In the genomic region with DNA sequence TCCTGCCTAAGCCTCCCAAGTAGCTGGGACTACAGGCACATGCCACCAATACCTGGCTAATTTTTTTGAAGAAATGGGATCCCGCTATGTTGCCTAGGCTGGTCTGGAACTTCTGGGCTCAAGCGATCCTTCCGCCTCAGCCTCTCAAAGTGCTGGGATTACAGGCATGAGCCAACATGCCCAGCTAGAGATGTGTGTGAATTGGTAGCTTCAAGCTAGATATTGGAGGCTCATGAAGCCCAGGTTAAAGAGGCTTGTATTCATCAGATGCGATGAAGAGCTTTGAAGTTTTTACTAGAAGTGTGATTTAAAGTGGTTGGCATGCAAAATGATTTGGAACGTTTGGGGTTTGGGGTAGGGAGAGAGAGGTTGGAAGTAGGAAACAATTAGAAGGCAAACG, we compare ENCODE assay signal across 10 cellular contexts. TPM values are rescaled to one million over a fixed set of nuclear protein-coding genes. Genes with fewer than 3 reads are reported as not detected.
A peak's percentile ranks its signal among the peaks of the same experiment; 100 is the strongest.
DNase-seq lines count a peak whose midpoint lies in the region; ATAC-seq and TF ChIP-seq lines count a peak whose summit lies in the region.
"Had no signal": no experiment of that assay in that cellular context is flagged by ENCODE, and none has a peak within 500 bp of the region (broad histone marks: within the 10 kb centered on the region; RNA-seq: fewer than 3 reads in every experiment).

No MANE protein-coding gene starts in this region.

- H3K9ac ChIP-seq in PC-3 (ENCODE audit: low read length): peak overlapping the region; percentile 33

- peak overlapping the region; percentile 37 for H3K4me2 ChIP-seq in PC-3 (ENCODE audit: low read length)

- H3K27ac Mint-ChIP-seq in T-helper 1 cell treated with Interleukin-12 subunit alpha and Interleukin-12 subunit beta and Interleukin-4 antibody, amounts not matched to agents 30 μg/mL and 1 μg/mL, for 36 hours: peak overlapping the region; percentile 43
- peak overlapping the region; percentile 42 for H3K27ac Mint-ChIP-seq in central memory CD8-positive, alpha-beta T cell (ENCODE audit: low read depth)

- no peak for ATAC-seq in PC-3
- ATAC-seq in central memory CD8-positive, alpha-beta T cell (replicated peaks; ENCODE audit: extremely low read depth, poor library complexity, severe bottlenecking): no peak

- H3K36me3 ChIP-seq in PC-3 (ENCODE audit: low read depth, low read length) (0 out of 2 replicates have a peak, but pooled peaks cover under 1% of the 10 kb centered on the region), sigmoid colon (no peaks in the 10 kb centered on the region), A673 (ENCODE audit: insufficient read depth, low read length, poor library complexity, severe bottlenecking) (no peaks in the 10 kb centered on the region), Peyer's patch (no peaks in the 10 kb centered on the region)

- no peak overlapping the region for H3K4me3 Mint-ChIP-seq in T-helper 1 cell treated with Interleukin-12 subunit alpha and Interleukin-12 subunit beta and Interleukin-4 antibody, amounts not matched to agents 30 μg/mL and 1 μg/mL, for 36 hours
- no peak overlapping the region for H3K4me3 Mint-ChIP-seq in central memory CD8-positive, alpha-beta T cell

- H3K4me3 ChIP-seq in PC-3 (ENCODE audit: low read length): no peak overlapping the region
- H3K4me3 ChIP-seq in sigmoid colon: no peak overlapping the region
- H3K4me3 ChIP-seq in A673 (ENCODE audit: low read depth, low read length, poor library complexity, severe bottlenecking): no peak overlapping the region
- no peak overlapping the region for H3K4me3 ChIP-seq in Peyer's patch

- POLR2A ChIA-PET in PC-3 (lab: Charles Lee; ENCODE audit: unreplicated experiment) (no interaction called here), A673 (lab: Charles Lee; ENCODE audit: low non-redundant PET) (no interaction called here)

- no peaks in the 10 kb centered on the region for H3K9me3 Mint-ChIP-seq in T-helper 1 cell treated with Interleukin-12 subunit alpha and Interleukin-12 subunit beta and Interleukin-4 antibody, amounts not matched to agents 30 μg/mL and 1 μg/mL, for 36 hours
- H3K9me3 Mint-ChIP-seq in central memory CD8-positive, alpha-beta T cell: no peaks in the 10 kb centered on the region

- H4K20me1 ChIP-seq in PC-3 (ENCODE audit: low read length): no peaks in the 10 kb centered on the region

- H3K27ac ChIP-seq in PC-3 (ENCODE audit: low read length) (peak overlapping the region; percentile 88), sigmoid colon (peak overlapping the region; percentile 12 to 64 (median 51)), A673 (ENCODE audit: low read depth, low read length, poor library complexity, severe bottlenecking) (no peak overlapping the region), Peyer's patch (no peak overlapping the region)

- no peaks in the 10 kb centered on the region for H3K27me3 ChIP-seq in PC-3 (ENCODE audit: low read length)
- no peaks in the 10 kb centered on the region for H3K27me3 ChIP-seq in sigmoid colon
- no peaks in the 10 kb centered on the region for H3K27me3 ChIP-seq in A673 (replicated peaks; ENCODE audit: insufficient read depth, low read depth, low read length, poor library complexity)
- H3K27me3 ChIP-seq in Peyer's patch: no peaks in the 10 kb centered on the region

- TF ChIP-seq EP300 in sigmoid colon (IDR thresholded peaks at IDR 0.05): no peak

- peaks cover 23% of the 10 kb centered on the region for H3F3A ChIP-seq in PC-3 (ENCODE audit: low read length, unreplicated experiment)

- H3K9me3 ChIP-seq in PC-3 (ENCODE audit: low read length) (no peaks in the 10 kb centered on the region), sigmoid colon (no peaks in the 10 kb centered on the region), A673 (ENCODE audit: low read depth, low read length, poor library complexity, severe bottlenecking) (no peaks in the 10 kb centered on the region), Peyer's patch (no peaks in the 10 kb centered on the region)

- no peak overlapping the region for H2AFZ ChIP-seq in PC-3 (ENCODE audit: low read length)

- DNase-seq in T-helper 1 cell (no peak), PC-3 (no peak), sigmoid colon (no peak), A673 (ENCODE audit: low spot score) (no peak), Peyer's patch (no peak), T-helper 9 cell (no peak)
- no peak for DNase-seq in central memory CD8-positive, alpha-beta T cell (ENCODE audit: low spot score in 2 of 2)
- DNase-seq: NCI-H1092, NCI-H526 had no signal

- H3K36me3 Mint-ChIP-seq in T-helper 1 cell treated with Interleukin-12 subunit alpha and Interleukin-12 subunit beta and Interleukin-4 antibody, amounts not matched to agents 30 μg/mL and 1 μg/mL, for 36 hours (ENCODE audit: low read depth): no peaks in the 10 kb centered on the region
- H3K36me3 Mint-ChIP-seq in central memory CD8-positive, alpha-beta T cell (ENCODE audit: insufficient read depth): no peaks in the 10 kb centered on the region

- H3K9me2 ChIP-seq in PC-3 (replicated peaks; ENCODE audit: low read length): no peaks in the 10 kb centered on the region

- TF ChIP-seq CTCF in PC-3 (conservative IDR thresholded peaks at IDR 0.05; ENCODE audit: low read depth, low read length) (no peak), sigmoid colon (IDR thresholded peaks at IDR 0.05) (no peak), A673 (conservative IDR thresholded peaks at IDR 0.05; ENCODE audit: low read depth, low read length) (no peak), Peyer's patch (IDR thresholded peaks at IDR 0.05) (no peak)

- TF ChIP-seq POLR2A in sigmoid colon (IDR thresholded peaks at IDR 0.05): no peak
- TF ChIP-seq POLR2A in Peyer's patch (IDR thresholded peaks at IDR 0.05): no peak

- no TSS peak for BruUV-seq in PC-3 (replicated peaks; lab: Mats Ljungman, UMichigan)
- no TSS peak for BruUV-seq in A673 (replicated peaks; lab: Mats Ljungman, UMichigan)

- 86 to 88% methylated on average over 6 of the region's 6 CpGs for WGBS in sigmoid colon, 2 donors

- CTCF ChIA-PET in PC-3 (lab: Charles Lee): interaction anchor here (0.6 kb wide), 1 partner anchor 33 kb away, joined by 5 read pairs; no protein-coding TSS in a partner anchor
- CTCF ChIA-PET in A673 (lab: Charles Lee): no interaction called here

- peaks cover 42% of the 10 kb centered on the region for H3K4me1 Mint-ChIP-seq in T-helper 1 cell treated with Interleukin-12 subunit alpha and Interleukin-12 subunit beta and Interleukin-4 antibody, amounts not matched to agents 30 μg/mL and 1 μg/mL, for 36 hours (ENCODE audit: low read depth)
- H3K4me1 Mint-ChIP-seq in central memory CD8-positive, alpha-beta T cell: peaks cover 51% of the 10 kb centered on the region

- H3K27me3 Mint-ChIP-seq in T-helper 1 cell treated with Interleukin-12 subunit alpha and Interleukin-12 subunit beta and Interleukin-4 antibody, amounts not matched to agents 30 μg/mL and 1 μg/mL, for 36 hours (ENCODE audit: low read depth): no peaks in the 10 kb centered on the region
- H3K27me3 Mint-ChIP-seq in central memory CD8-positive, alpha-beta T cell: no peaks in the 10 kb centered on the region

- H3K79me2 ChIP-seq in PC-3 (ENCODE audit: low read length): peaks cover 85% of the 10 kb centered on the region

- intact Hi-C loops in PC-3 (cut with micrococcal nuclease): no loop called here
- intact Hi-C loops in sigmoid colon (cut with DNase I): loop anchor here (10.0 kb wide), 1 partner anchor 142 kb away; a partner anchor contains a TSS
- intact Hi-C loops in A673 (cut with micrococcal nuclease; ENCODE audit: unreplicated experiment): no loop called here

- peaks cover 89% of the 10 kb centered on the region for H3K4me1 ChIP-seq in PC-3 (ENCODE audit: insufficient read depth, low read length)
- H3K4me1 ChIP-seq in sigmoid colon: peaks cover 0 to 73% (median 64%) of the 10 kb centered on the region in 4 donors
- H3K4me1 ChIP-seq in A673 (ENCODE audit: insufficient read depth, low read length, poor library complexity, severe bottlenecking): peaks cover 26% of the 10 kb centered on the region
- peaks cover 0 to 31% (median 0%) of the 10 kb centered on the region in 4 donors for H3K4me1 ChIP-seq in Peyer's patch

RNA-seq across cellular contexts. Expression of a gene that starts 19.6 kb away (rescaled TPM):
- 113 and 154 TPM in 2 replicates for total RNA-seq in PC-3 (2014; rRNA removed)
- 10 to 100 TPM; 16.6 to 34.3 (median 23.8) TPM for total RNA-seq in sigmoid colon
- polyA plus RNA-seq in sigmoid colon: 10 to 100 TPM in 1 of 3 donors, 1 to 10 TPM in 2; 3.6 to 18.7 (median 6.2) TPM
- 40.5 and 44.6 TPM in 2 replicates for total RNA-seq in A673 (2021)
- 10 to 100 TPM; 30.5 to 82.5 (median 36.6) TPM for total RNA-seq in Peyer's patch

RNA-seq across cellular contexts. Expression of a gene that starts 42.1 kb away (rescaled TPM):
- total RNA-seq in PC-3 (2014; rRNA removed) (68.8 and 75.4 TPM in 2 replicates), sigmoid colon (10 to 100 TPM; 10.2 to 14.4 (median 13.5) TPM), A673 (2021) (49.7 and 75.2 TPM in 2 replicates), Peyer's patch (10 to 100 TPM; 33.0 to 60.5 (median 39.8) TPM)
- 10 to 100 TPM; 43.2 to 61.5 (median 53.5) TPM for polyA plus RNA-seq in sigmoid colon

Comparison
In these comparisons a context has a peak if more than half of its experiments do, and no peak if none do; other contexts are left out.
1. H3K27ac ChIP-seq: peak in PC-3 (single experiment) and sigmoid colon (4 of 4); none in A673 (single experiment) and Peyer's patch (0 of 4).